ENCODE assay signal across 22 cellular contexts in the genomic region with DNA sequence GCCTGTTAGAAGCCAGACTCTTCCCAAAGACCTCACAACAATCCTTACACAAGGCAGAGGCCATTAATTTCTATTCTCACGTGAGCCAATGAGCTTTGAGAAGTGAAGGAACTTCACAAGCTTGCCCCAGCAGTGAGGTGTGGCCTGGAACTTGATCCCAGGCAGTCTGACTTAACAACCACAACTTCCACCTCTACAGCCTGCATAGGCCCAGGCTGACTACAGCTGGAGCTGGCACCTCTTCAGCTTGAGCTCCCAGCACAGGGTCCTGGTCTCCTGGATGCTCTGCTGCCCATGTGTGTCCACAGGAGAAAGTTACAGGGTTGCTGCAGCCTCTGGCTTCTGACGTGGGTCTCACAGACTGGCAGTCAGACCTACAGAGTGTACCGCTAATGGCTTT.
DNase-seq lines count a peak whose midpoint lies in the region; ATAC-seq and TF ChIP-seq lines count a peak whose summit lies in the region.
"Had no signal": no experiment of that assay in that cellular context is flagged by ENCODE, and none has a peak within 500 bp of the region (broad histone marks: within the 10 kb centered on the region; RNA-seq: fewer than 3 reads in every experiment).

No MANE protein-coding gene starts in this region.

- H3K4me1 ChIP-seq in cardiac muscle cell (ENCODE audit: low read depth) (peaks cover 6% of the 10 kb centered on the region), heart right ventricle (no peaks in the 10 kb centered on the region), PC-9 (replicated peaks; ENCODE audit: insufficient read depth) (no peaks in the 10 kb centered on the region)
- H3K4me1 ChIP-seq: esophagus muscularis mucosa, gastroesophageal sphincter, left ventricle myocardium inferior, suprapubic skin had no signal

- in situ Hi-C loops in astrocyte of the spinal cord (cut with HindIII; ENCODE audit: low sequenced_read_pairs): no loop called here

- WGBS in heart right ventricle, 2 donors: 63 to 77% methylated on average over 3 of the region's 3 CpGs

- H3K79me2 ChIP-seq in PC-9 (ENCODE audit: low read depth): no peaks in the 10 kb centered on the region

- no peaks in the 10 kb centered on the region; the same call in 1 of the 2 replicates for H3K9me2 ChIP-seq in PC-9 (ENCODE audit: insufficient read depth)

- H3K4me2 ChIP-seq in PC-9: no peak overlapping the region

- no peaks in the 10 kb centered on the region for H3K27me3 ChIP-seq in cardiac muscle cell
- H3K27me3 ChIP-seq in heart right ventricle: no peaks in the 10 kb centered on the region
- H3K27me3 ChIP-seq in PC-9 (ENCODE audit: insufficient read depth, low read depth): no peaks in the 10 kb centered on the region
- H3K27me3 ChIP-seq: esophagus muscularis mucosa, gastroesophageal sphincter, suprapubic skin had no signal

- TF ChIP-seq CTCF in cardiac muscle cell (IDR thresholded peaks at IDR 0.05; ENCODE audit: low read depth, low read length) (no peak), heart right ventricle (IDR thresholded peaks at IDR 0.05) (no peak), astrocyte of the spinal cord (IDR thresholded peaks at IDR 0.05; ENCODE audit: low read depth, low read length) (no peak), PC-9 (conservative IDR thresholded peaks at IDR 0.05) (no peak), coronary artery (IDR thresholded peaks at IDR 0.05) (no peak)

- BruUV-seq in PC-9 (replicated peaks; lab: Mats Ljungman, UMichigan): no TSS peak

- CTCF ChIA-PET in PC-9 (lab: Charles Lee): no interaction called here

- no peaks in the 10 kb centered on the region for H3K36me3 ChIP-seq in cardiac muscle cell
- H3K36me3 ChIP-seq in heart right ventricle: no peaks in the 10 kb centered on the region
- H3K36me3 ChIP-seq in PC-9 (ENCODE audit: low read depth): no peaks in the 10 kb centered on the region
- H3K36me3 ChIP-seq: esophagus muscularis mucosa, gastroesophageal sphincter, left ventricle myocardium inferior, suprapubic skin, WERI-Rb-1 had no signal

- no peak overlapping the region for H2AFZ ChIP-seq in PC-9

- H3K27ac ChIP-seq in cardiac muscle cell: peak overlapping the region; percentile 79
- H3K27ac ChIP-seq in heart right ventricle: no peak overlapping the region
- no peak overlapping the region for H3K27ac ChIP-seq in PC-9
- no peak overlapping the region for H3K27ac ChIP-seq in coronary artery
- H3K27ac ChIP-seq: C4-2B, esophagus muscularis mucosa, gastroesophageal sphincter, left ventricle myocardium inferior, suprapubic skin, WERI-Rb-1 had no signal

- H3K4me3 ChIP-seq in cardiac muscle cell (no peak overlapping the region), heart right ventricle (no peak overlapping the region), astrocyte of the spinal cord (ENCODE audit: low read depth, low read length) (no peak overlapping the region), PC-9 (no peak overlapping the region), coronary artery (no peak overlapping the region)
- H3K4me3 ChIP-seq: esophagus muscularis mucosa, gastroesophageal sphincter, left ventricle myocardium inferior, suprapubic skin had no signal

- no peaks in the 10 kb centered on the region for H4K20me1 ChIP-seq in PC-9 (ENCODE audit: insufficient read depth)

- intact Hi-C loops in heart right ventricle (cut with DNase I): no loop called here
- intact Hi-C loops in PC-9 (cut with micrococcal nuclease; ENCODE audit: unreplicated experiment): no loop called here

- no peak for ATAC-seq in heart right ventricle
- ATAC-seq in HG03175 (IDR thresholded peaks at IDR 0.05; ENCODE audit: unreplicated experiment): no peak
- ATAC-seq: gastroesophageal sphincter had no signal

- DNase-seq in cardiac muscle cell (ENCODE audit: low read depth in 1 of 2, low spot score in 1 of 2) (peak in 1 of 2 donors; percentile 33), heart right ventricle (no peak), astrocyte of the spinal cord (ENCODE audit: low read depth, low spot score) (peak; percentile 53), kidney tubule cell (ENCODE audit: low spot score) (peak; percentile 86), PC-9 (no peak), coronary artery (ENCODE audit: low spot score) (no peak), NCI-H748 (lab: John Stamatoyannopoulos, UW; ENCODE audit: unreplicated experiment) (no peak)
- DNase-seq: activated CD4-positive, alpha-beta T cell treated with anti-CD3 and anti-CD28 coated beads, Interleukin-2, amount 50 U/mL, for 1 hour; activated CD8-positive, alpha-beta memory T cell treated with anti-CD3 and anti-CD28 coated beads, Interleukin-2, amount 50 U/mL, for 4 hours; activated naive CD8-positive, alpha-beta T cell treated with anti-CD3 and anti-CD28 coated beads for 36 hours; effector CD8-positive, alpha-beta T cell; left ventricle myocardium inferior; NCI-H1105; NCI-H524 treated with DMSO at 0.1 percent for 48 hours; posterior cingulate gyrus; RPMI8226; WERI-Rb-1 had no signal

- no peaks in the 10 kb centered on the region for H3F3A ChIP-seq in PC-9 (ENCODE audit: insufficient read depth, low read depth)

- no peaks in the 10 kb centered on the region for H3K9me3 ChIP-seq in cardiac muscle cell (ENCODE audit: low read depth)
- no peaks in the 10 kb centered on the region for H3K9me3 ChIP-seq in heart right ventricle
- H3K9me3 ChIP-seq in PC-9 (ENCODE audit: insufficient read depth, low read depth): no peaks in the 10 kb centered on the region
- H3K9me3 ChIP-seq: esophagus muscularis mucosa, gastroesophageal sphincter, left ventricle myocardium inferior, suprapubic skin had no signal

- POLR2A ChIA-PET in PC-9 (lab: Charles Lee; ENCODE audit: unreplicated experiment): no interaction called here

Comparison
In these comparisons a context has a peak if more than half of its experiments do, and no peak if none do; other contexts are left out.
1. DNase-seq: peak in astrocyte of the spinal cord (single experiment) and kidney tubule cell (single experiment); none in heart right ventricle (0 of 2), PC-9 (0 of 2), coronary artery (single experiment) and NCI-H748 (single experiment).